Comparison of ENCODE assay signal across 11 cellular contexts in genomic region chr17:37743612-37743874, GRCh38. TPM values are rescaled to one million over a fixed set of nuclear protein-coding genes. Genes with fewer than 3 reads are reported as not detected.
DNase-seq lines count a peak whose midpoint lies in the region; ATAC-seq and TF ChIP-seq lines count a peak whose summit lies in the region.
"Had no signal": no experiment of that assay in that cellular context is flagged by ENCODE, and none has a peak within 500 bp of the region (broad histone marks: within the 10 kb centered on the region; RNA-seq: fewer than 3 reads in every experiment).

No MANE protein-coding gene starts in this region.

- H3K27me3 ChIP-seq in HUES6 (ENCODE audit: control insufficient read depth, insufficient read depth, low read length), result peaks cover 100% of the 10 kb centered on the region
- peaks cover 67% of the 10 kb centered on the region for H3K27me3 ChIP-seq in trophoblast cell (ENCODE audit: insufficient read depth, low read length)

- H3K27ac ChIP-seq in HUES6 (ENCODE audit: low read depth, low read length), result no peak overlapping the region
- no peak overlapping the region for H3K27ac ChIP-seq in trophoblast cell (ENCODE audit: low read depth, low read length)
- H3K27ac ChIP-seq: SJSA1 had no signal

- H3K4ac ChIP-seq in trophoblast cell (ENCODE audit: low read depth, low read length), result no peak overlapping the region

- H3K79me1 ChIP-seq in trophoblast cell (ENCODE audit: low read length), result no peaks in the 10 kb centered on the region

- H3K14ac ChIP-seq in trophoblast cell (ENCODE audit: low read length), result no peak overlapping the region

- ATAC-seq in GM21526 (IDR thresholded peaks at IDR 0.05; ENCODE audit: low FRiP score, unreplicated experiment) (no peak), esophagus mucosa (no peak)

- no peaks in the 10 kb centered on the region for H3K36me3 ChIP-seq in HUES6 (ENCODE audit: control insufficient read depth, insufficient read depth, low read length)
- H3K36me3 ChIP-seq in trophoblast cell (ENCODE audit: control insufficient read depth in 1 of 2, insufficient read depth in 2 of 2, low read length in 2 of 2), result no peaks in the 10 kb centered on the region
- H3K36me3 ChIP-seq: SJSA1 had no signal

- no CpG with 5 or more reads among the region's 19 CpGs for WGBS in trophoblast cell (ENCODE audit: extremely low coverage, insufficient coverage, insufficient read length)

- no peak overlapping the region for H4K91ac ChIP-seq in trophoblast cell (ENCODE audit: low read depth, low read length)

- H3K4me3 Mint-ChIP-seq in glutamatergic neuron (ENCODE audit: unreplicated experiment), result peak overlapping the region; percentile 59

- H3K27me3 Mint-ChIP-seq in glutamatergic neuron (ENCODE audit: unreplicated experiment), result peaks cover 24% of the 10 kb centered on the region

- H4K8ac ChIP-seq in trophoblast cell (ENCODE audit: low read depth, low read length), result no peak overlapping the region

- no peak overlapping the region for H3K23ac ChIP-seq in trophoblast cell (ENCODE audit: low read length)

- H3K4me3 ChIP-seq in GM12865 (ENCODE audit: low read depth, low read length) (peak overlapping the region; percentile 54), HUES6 (ENCODE audit: low read depth, low read length) (peak overlapping the region; percentile 64), trophoblast cell (ENCODE audit: low read depth, low read length) (no peak overlapping the region), foreskin fibroblast (ENCODE audit: low read depth in 1 of 2, low read length in 2 of 2) (no peak overlapping the region)
- H3K4me3 ChIP-seq: SJSA1 had no signal

- no peaks in the 10 kb centered on the region for H3K36me3 Mint-ChIP-seq in glutamatergic neuron (ENCODE audit: unreplicated experiment)
- H3K36me3 Mint-ChIP-seq: natural killer cell treated with Interleukin-12 subunit alpha and Interleukin-12 subunit beta and Interleukin-15 and Interleukin-18, amount 100 ng/mL, for 72 hours had no signal

- H2AK5ac ChIP-seq in trophoblast cell (ENCODE audit: low read length), result no peak overlapping the region

- peaks cover 8% of the 10 kb centered on the region for H3K4me1 ChIP-seq in HUES6 (ENCODE audit: control insufficient read depth, insufficient read depth, low read length)
- H3K4me1 ChIP-seq in trophoblast cell (ENCODE audit: control insufficient read depth in 1 of 2, insufficient read depth in 2 of 2, low read length in 2 of 2), result peaks cover 9 to 18% of the 10 kb centered on the region in 2 experiments

- no peak overlapping the region for H2AFZ ChIP-seq in trophoblast cell (ENCODE audit: insufficient read depth, low read length, poor library complexity)

- no peak overlapping the region for H4K12ac ChIP-seq in trophoblast cell (ENCODE audit: low read depth, low read length)

- H3K9ac ChIP-seq in HUES6 (ENCODE audit: low read length), result peak overlapping the region; percentile 30
- no peak overlapping the region for H3K9ac ChIP-seq in trophoblast cell (ENCODE audit: low read length)

- H2BK5ac ChIP-seq in trophoblast cell (ENCODE audit: low read depth, low read length, poor library complexity), result no peak overlapping the region

- H2BK120ac ChIP-seq in trophoblast cell (ENCODE audit: insufficient read depth, low read length, poor library complexity), result no peak overlapping the region

- H2BK12ac ChIP-seq in trophoblast cell (ENCODE audit: low read length), result no peak overlapping the region

- H3K9me3 Mint-ChIP-seq in glutamatergic neuron (ENCODE audit: unreplicated experiment), result peaks cover 4% of the 10 kb centered on the region
- H3K9me3 Mint-ChIP-seq: natural killer cell treated with Interleukin-12 subunit alpha and Interleukin-12 subunit beta and Interleukin-15 and Interleukin-18, amount 100 ng/mL, for 72 hours had no signal

- TF ChIP-seq CTCF in GM12865 (IDR thresholded peaks at IDR 0.05; ENCODE audit: insufficient read depth, low read depth, low read length, missing control alignments) (no peak), glutamatergic neuron (IDR thresholded peaks at IDR 0.05; ENCODE audit: partially characterized antibody, unreplicated experiment) (no peak), foreskin fibroblast (IDR thresholded peaks at IDR 0.05; ENCODE audit: low read depth, low read length) (no peak)

- H3K9me3 ChIP-seq in HUES6 (ENCODE audit: control insufficient read depth, insufficient read depth, low read depth, low read length) (no peaks in the 10 kb centered on the region), trophoblast cell (ENCODE audit: insufficient read depth, low read depth, low read length) (no peaks in the 10 kb centered on the region)

- H3K4me1 Mint-ChIP-seq in glutamatergic neuron (ENCODE audit: low read depth, unreplicated experiment), result no peaks in the 10 kb centered on the region

- H3K4me2 ChIP-seq in trophoblast cell (ENCODE audit: low read length), result peak overlapping the region; percentile 46

- no peak overlapping the region for H3K18ac ChIP-seq in trophoblast cell (ENCODE audit: low read length)

- no peaks in the 10 kb centered on the region for H3K79me2 ChIP-seq in trophoblast cell (ENCODE audit: control insufficient read depth, insufficient read depth, low read length, poor library complexity)

- no peak overlapping the region for H3K27ac Mint-ChIP-seq in glutamatergic neuron (ENCODE audit: unreplicated experiment)
- H3K27ac Mint-ChIP-seq: natural killer cell treated with Interleukin-12 subunit alpha and Interleukin-12 subunit beta and Interleukin-15 and Interleukin-18, amount 100 ng/mL, for 72 hours had no signal

- DNase-seq in GM12865 (ENCODE audit: low read depth) (no peak), glutamatergic neuron (peak; percentile 33), trophoblast cell (no peak), foreskin fibroblast (no peak), medulla oblongata (ENCODE audit: extremely low spot score) (no peak)

RNA-seq across cellular contexts. Expression of gene HNF1B, which starts 1.3 kb away (rescaled TPM):
- total RNA-seq in glutamatergic neuron (ENCODE audit: unreplicated experiment), result not detected
- 0.03 TPM in 1 of 2 replicates, not detected in the other for polyA plus RNA-seq in trophoblast cell (2013)
- not detected for total RNA-seq in esophagus mucosa
- total RNA-seq: HT1080, SJSA1 had no signal

Comparison
In these comparisons a context has a peak if more than half of its experiments do, and no peak if none do; other contexts are left out.
1. H3K4me3 ChIP-seq: peak in GM12865 (single experiment) and HUES6 (single experiment); none in trophoblast cell (single experiment) and foreskin fibroblast (0 of 2).